In the genomic region with DNA sequence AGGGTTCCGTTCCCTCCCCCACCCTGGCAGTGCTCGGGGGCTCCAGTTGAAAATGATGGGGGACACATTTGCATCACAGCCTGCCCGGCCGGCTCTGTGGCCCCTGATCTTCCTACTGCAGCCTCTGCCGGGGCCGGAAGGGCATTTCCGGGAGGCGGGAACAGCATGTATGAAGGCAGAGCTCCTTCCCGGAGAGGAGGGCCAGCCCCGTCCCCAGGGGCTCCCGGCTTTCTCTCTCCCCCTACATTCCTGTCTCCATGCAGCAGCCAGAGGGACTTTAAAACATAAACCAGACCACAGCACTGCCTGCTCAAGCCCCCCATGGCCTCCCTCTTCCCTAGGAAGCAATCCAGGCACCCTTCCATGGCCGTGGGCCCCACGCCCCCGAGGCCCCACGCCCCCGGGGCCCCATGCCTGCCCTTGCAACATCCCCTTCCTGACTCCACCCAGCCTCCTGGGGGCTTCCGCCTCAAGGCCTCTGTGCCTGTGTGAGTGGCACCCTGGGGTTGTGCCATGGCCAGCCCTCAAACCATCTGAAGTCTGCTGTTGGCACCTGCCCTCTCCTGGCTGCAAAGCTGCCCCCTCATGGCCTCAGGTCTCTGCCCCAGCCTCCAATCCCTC, we compare ENCODE assay signal across 13 cellular contexts.
DNase-seq lines count a peak whose midpoint lies in the region; ATAC-seq, FAIRE-seq and TF ChIP-seq lines count a peak whose summit lies in the region.
"Had no signal": no experiment of that assay in that cellular context is flagged by ENCODE, and none has a peak within 500 bp of the region (broad histone marks: within the 10 kb centered on the region; RNA-seq: fewer than 3 reads in every experiment).

No MANE protein-coding gene starts in this region.

- no peaks in the 10 kb centered on the region for H4K20me1 ChIP-seq in BLaER1

- H3K4me2 ChIP-seq in BLaER1, result peak overlapping the region; percentile 98

- peaks cover 70% of the 10 kb centered on the region for H3K4me1 ChIP-seq in BLaER1
- H3K4me1 ChIP-seq: BE2C had no signal

- H3K36me3 Mint-ChIP-seq in osteocyte (ENCODE audit: unreplicated experiment), result no peaks in the 10 kb centered on the region

- no peaks in the 10 kb centered on the region for H3K36me3 ChIP-seq in BLaER1
- H3K36me3 ChIP-seq: BE2C had no signal

- ATAC-seq in Right ventricle myocardium superior (ENCODE audit: poor library complexity) (peak; percentile 77), GM21723 (IDR thresholded peaks at IDR 0.05; ENCODE audit: unreplicated experiment) (no peak)
- ATAC-seq: T-cell had no signal

- peaks cover 16% of the 10 kb centered on the region for H3K9me3 Mint-ChIP-seq in osteocyte (ENCODE audit: unreplicated experiment)

- intact Hi-C loops in Right ventricle myocardium superior (cut with DNase I), result no loop called here

- peak; percentile 41 for DNase-seq in SKM-1 (lab: John Stamatoyannopoulos, UW; ENCODE audit: unreplicated experiment)
- DNase-seq in Right ventricle myocardium superior, result peak; percentile 86
- DNase-seq in osteocyte (ENCODE audit: extremely low spot score, unreplicated experiment), result no peak
- no peak for DNase-seq in central memory CD4-positive, alpha-beta T cell
- DNase-seq in inferior parietal cortex (ENCODE audit: extremely low spot score), result no peak
- no peak for DNase-seq in H54 (ENCODE audit: insufficient read length, low spot score)
- DNase-seq: BE2C; stimulated activated CD4-positive, alpha-beta T cell treated with anti-CD3 and anti-CD28 coated beads, Interleukin-4, amount 100 ng/mL, for 24 hours; T-cell had no signal

- H3K4me3 ChIP-seq in BLaER1, result peak overlapping the region; percentile 59

- peak overlapping the region; percentile 94 for H3K27ac ChIP-seq in BLaER1

- no peaks in the 10 kb centered on the region for H3K27me3 ChIP-seq in BLaER1
- H3K27me3 ChIP-seq: BE2C had no signal

- TF ChIP-seq POLR2A in H54 (IDR thresholded peaks at IDR 0.05; ENCODE audit: low read depth, low read length), result no peak

- H3K9me3 ChIP-seq in BLaER1, result peaks cover 44% of the 10 kb centered on the region
- H3K9me3 ChIP-seq: BE2C had no signal

- H3K4me1 Mint-ChIP-seq in osteocyte (ENCODE audit: unreplicated experiment), result peaks cover 24% of the 10 kb centered on the region

- H3K9ac ChIP-seq in BLaER1, result peak overlapping the region; percentile 78

- peak overlapping the region; percentile 50 for H3K4me3 Mint-ChIP-seq in osteocyte (ENCODE audit: unreplicated experiment)
- H3K4me3 Mint-ChIP-seq: memory B cell had no signal

- FAIRE-seq in H54 (lab: Jason Lieb, UNC), result no peak
- FAIRE-seq: GM12892 had no signal

- H3K27ac Mint-ChIP-seq in osteocyte (ENCODE audit: unreplicated experiment), result peak overlapping the region; percentile 69
- H3K27ac Mint-ChIP-seq: memory B cell, T-cell had no signal

- TF ChIP-seq CTCF in osteocyte (IDR thresholded peaks at IDR 0.05), result no peak

- H3K27me3 Mint-ChIP-seq in osteocyte (ENCODE audit: unreplicated experiment), result peaks cover 10% of the 10 kb centered on the region
- H3K27me3 Mint-ChIP-seq: T-cell had no signal

Comparison
In these comparisons a context has a peak if more than half of its experiments do, and no peak if none do; other contexts are left out.
1. DNase-seq: peak in SKM-1 (single experiment) and Right ventricle myocardium superior (single experiment); none in osteocyte (single experiment), central memory CD4-positive, alpha-beta T cell (single experiment), inferior parietal cortex (single experiment) and H54 (single experiment).